12 cellular contexts compared by ENCODE assay signal in the genomic region with DNA sequence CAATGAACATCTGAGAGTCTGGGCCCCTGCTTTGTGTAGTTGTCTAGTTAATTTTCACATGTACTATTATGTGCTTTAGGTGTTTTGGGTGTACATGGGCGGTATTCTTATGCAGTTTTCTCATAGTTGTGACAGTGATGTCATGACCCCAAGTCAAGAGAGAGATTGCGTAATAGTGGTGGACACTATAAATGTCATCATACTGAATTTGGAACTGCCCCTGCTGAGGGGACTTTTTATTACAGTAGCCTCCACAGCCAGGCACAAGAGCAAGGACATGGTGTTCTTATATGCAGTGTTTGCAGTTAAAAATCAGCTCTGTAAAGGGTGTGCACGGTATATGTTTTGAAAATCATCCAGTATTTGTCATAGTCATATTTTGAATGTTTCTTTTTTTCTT. TPM values are rescaled to one million over a fixed set of nuclear protein-coding genes. Genes with fewer than 3 reads are reported as not detected.
A peak's percentile ranks its signal among the peaks of the same experiment; 100 is the strongest.
DNase-seq lines count a peak whose midpoint lies in the region; ATAC-seq, FAIRE-seq and TF ChIP-seq lines count a peak whose summit lies in the region.
"Had no signal": no experiment of that assay in that cellular context is flagged by ENCODE, and none has a peak within 500 bp of the region (broad histone marks: within the 10 kb centered on the region; RNA-seq: fewer than 3 reads in every experiment).

No MANE protein-coding gene starts in this region.

- no peaks in the 10 kb centered on the region for H4K20me1 ChIP-seq in H1 (replicated peaks in 1 of 2; ENCODE audit: control insufficient read depth in 1 of 2, insufficient read depth in 2 of 2, low read length in 2 of 2)

- no peak overlapping the region for H3K18ac ChIP-seq in H1 (ENCODE audit: extremely low read depth, low read length)

- H2BK120ac ChIP-seq in H1 (replicated peaks; ENCODE audit: low read depth, low read length): no peak overlapping the region

- H3K27me3 ChIP-seq in cardiac muscle cell (no peaks in the 10 kb centered on the region), H1 (replicated peaks in 1 of 4; ENCODE audit: control insufficient read depth in 3 of 4, extremely low read depth in 1 of 4, insufficient read depth in 3 of 4, low read length in 3 of 4) (no peaks in the 10 kb centered on the region), aorta (ENCODE audit: control insufficient read depth in 1 of 2, insufficient read depth in 2 of 2, low read length in 1 of 2) (no peaks in the 10 kb centered on the region)
- H3K27me3 ChIP-seq: neural progenitor cell had no signal

- peaks cover 72% of the 10 kb centered on the region for H3K4me1 ChIP-seq in cardiac muscle cell (ENCODE audit: low read depth)
- H3K4me1 ChIP-seq in H1 (replicated peaks in 1 of 4; ENCODE audit: control insufficient read depth in 3 of 4, insufficient read depth in 4 of 4, low read length in 3 of 4): peaks cover 9 to 28% (median 19%) of the 10 kb centered on the region in 4 experiments
- peaks cover 11 to 17% of the 10 kb centered on the region in 2 donors for H3K4me1 ChIP-seq in aorta (ENCODE audit: control insufficient read depth in 1 of 2, insufficient read depth in 2 of 2, low read length in 2 of 2)

- H2AK5ac ChIP-seq in H1 (ENCODE audit: low read depth, low read length): no peak overlapping the region

- H3K23me2 ChIP-seq in H1 (ENCODE audit: low read depth, low read length): no peaks in the 10 kb centered on the region

- H3K36me3 Mint-ChIP-seq in natural killer cell: peaks cover 47% of the 10 kb centered on the region

- peak overlapping the region; percentile 6 to 74 for H3K27ac Mint-ChIP-seq in natural killer cell
- H3K27ac Mint-ChIP-seq: neural progenitor cell had no signal

- no peaks in the 10 kb centered on the region for H3K27me3 Mint-ChIP-seq in natural killer cell (ENCODE audit: low read depth in 2 of 2)

- H3K79me2 ChIP-seq in H1 (ENCODE audit: control insufficient read depth in 1 of 2, insufficient read depth in 2 of 2, low read length in 2 of 2): no peaks in the 10 kb centered on the region

- no peak overlapping the region for H3K4me2 ChIP-seq in H1 (ENCODE audit: insufficient read depth in 1 of 2, low read depth in 2 of 2, low read length in 2 of 2)
- H3K4me2 ChIP-seq: neural progenitor cell had no signal

- no peak overlapping the region for H3K4me3 ChIP-seq in cardiac muscle cell
- H3K4me3 ChIP-seq in H1 (ENCODE audit: extremely low read depth in 1 of 4, insufficient read depth in 2 of 4, low read depth in 3 of 4, low read length in 4 of 4): no peak overlapping the region
- no peak overlapping the region for H3K4me3 ChIP-seq in aorta (ENCODE audit: low read length in 2 of 2)
- H3K4me3 ChIP-seq: neural progenitor cell had no signal

- no peak for TF ChIP-seq CTCF in cardiac muscle cell (IDR thresholded peaks at IDR 0.05; ENCODE audit: low read depth, low read length)
- no peak for TF ChIP-seq CTCF in H1 (IDR thresholded peaks at IDR 0.05; ENCODE audit: control extremely low read depth in 1 of 3, insufficient read depth in 1 of 3, low read depth in 1 of 3, low read length in 3 of 3)
- no peak for TF ChIP-seq CTCF in natural killer cell (IDR thresholded peaks at IDR 0.05)

- peaks cover 51 to 59% of the 10 kb centered on the region in 2 donors for H3K4me1 Mint-ChIP-seq in natural killer cell

- H2BK5ac ChIP-seq in H1 (ENCODE audit: low read depth, low read length): no peak overlapping the region

- no peak overlapping the region for H2BK12ac ChIP-seq in H1 (ENCODE audit: low read depth, low read length)

- no peak for TF ChIP-seq EP300 in H1 (IDR thresholded peaks at IDR 0.05; ENCODE audit: borderline replicate concordance in 1 of 2, low read depth in 2 of 2, low read length in 2 of 2)

- CTCF ChIA-PET in H1 (lab: Charles Lee; ENCODE audit: partially characterized antibody): interaction anchor here (0.6 to 23.0 kb wide), 9 partner anchors 9 to 206 kb away, joined by 3 to 297 read pairs (median 5); no protein-coding TSS in a partner anchor

- no peak for TF ChIP-seq POLR2A in H1 (IDR thresholded peaks at IDR 0.05; ENCODE audit: control extremely low read depth in 1 of 2, low read depth in 2 of 2, low read length in 2 of 2)

- intact Hi-C loops in cardiac septum (cut with DNase I) (loop anchor here (2.0 kb wide), 1 partner anchor 29 kb away; a partner anchor contains a TSS), natural killer cell (cut with micrococcal nuclease) (no loop called here), aorta (cut with DNase I) (no loop called here)

- no peak for TF ChIP-seq RAD21 in H1 (IDR thresholded peaks at IDR 0.05 in 1 of 2, conservative IDR thresholded peaks at IDR 0.05 in 1 of 2; ENCODE audit: low read depth in 2 of 2, low read length in 2 of 2)

- H3K79me1 ChIP-seq in H1 (ENCODE audit: low read depth, low read length): no peaks in the 10 kb centered on the region

- no peak overlapping the region for H3K14ac ChIP-seq in H1 (ENCODE audit: insufficient read length)

- H3K36me3 ChIP-seq in cardiac muscle cell (no peaks in the 10 kb centered on the region), H1 (ENCODE audit: control insufficient read depth in 2 of 4, insufficient read depth in 4 of 4, low read length in 3 of 4) (no peaks in the 10 kb centered on the region), aorta (ENCODE audit: control insufficient read depth in 1 of 2, insufficient read depth in 2 of 2, low read length in 1 of 2) (peaks cover 0 to 6% of the 10 kb centered on the region in 2 donors)
- H3K36me3 ChIP-seq: neural progenitor cell had no signal

- H4K8ac ChIP-seq in H1 (ENCODE audit: extremely low read depth, insufficient read depth, low read length): no peak overlapping the region

- H3K23ac ChIP-seq in H1 (ENCODE audit: insufficient read length): no peak overlapping the region

- H2AFZ ChIP-seq in H1 (ENCODE audit: low read length): no peak overlapping the region
- H2AFZ ChIP-seq: neural progenitor cell had no signal

- no peak overlapping the region for H4K5ac ChIP-seq in H1 (ENCODE audit: insufficient read length, low read depth, low read length)

- no peak overlapping the region for H3K4me3 Mint-ChIP-seq in natural killer cell
- H3K4me3 Mint-ChIP-seq: neural progenitor cell had no signal

- no peak for FAIRE-seq in H1 (lab: Jason Lieb, UNC)
- FAIRE-seq: endometrium had no signal

- H3K27ac ChIP-seq in cardiac muscle cell (peak overlapping the region; percentile 75), H1 (ENCODE audit: low read depth, low read length) (no peak overlapping the region), aorta (ENCODE audit: low read depth in 1 of 2, low read length in 2 of 2) (peak overlapping the region; percentile 20 to 75)
- H3K27ac ChIP-seq: neural progenitor cell had no signal

- ATAC-seq in natural killer cell: peak in 1 of 3 donors; percentile 17
- no peak for ATAC-seq in aorta (ENCODE audit: low FRiP score)

- no peaks in the 10 kb centered on the region for H3K9me3 Mint-ChIP-seq in natural killer cell
- H3K9me3 Mint-ChIP-seq: neural progenitor cell had no signal

- POLR2A ChIA-PET in H1 (lab: Charles Lee; ENCODE audit: partially characterized antibody): no interaction called here

- H2BK15ac ChIP-seq in H1 (ENCODE audit: low read length): no peak overlapping the region

- H2BK20ac ChIP-seq in H1 (ENCODE audit: low read length): no peak overlapping the region

- DNase-seq in cardiac muscle cell (ENCODE audit: low read depth in 1 of 2, low spot score in 1 of 2) (no peak), cardiac septum (ENCODE audit: low spot score) (no peak), H1 (ENCODE audit: low read depth in 1 of 2, low spot score in 2 of 2) (no peak), natural killer cell (no peak), aorta (no peak), T-helper 9 cell (no peak), GM03348 (ENCODE audit: low spot score) (no peak)
- DNase-seq in activated naive CD4-positive, alpha-beta T cell treated with anti-CD3 and anti-CD28 coated beads, Interleukin-2, amount 50 U/mL, for 16 hours: no peak
- DNase-seq: activated CD4-positive, alpha-beta T cell treated with anti-CD3 and anti-CD28 coated beads for 1 hour; stimulated activated CD4-positive, alpha-beta T cell treated with anti-CD3 and anti-CD28 coated beads, Interleukin-12 subunit alpha, Interleukin-12 subunit beta, amount 100 ng/mL, for 4 hours had no signal

- no peak overlapping the region for H3K9ac ChIP-seq in H1 (replicated peaks in 1 of 4; ENCODE audit: extremely low read depth in 1 of 4, low read depth in 3 of 4, low read length in 3 of 4)
- H3K9ac ChIP-seq: neural progenitor cell had no signal

- WGBS in H1 (ENCODE audit: extremely low coverage in 1 of 2, insufficient coverage in 1 of 2, insufficient read length in 1 of 2, insufficient replicate concordance in 2 of 2, low coverage in 1 of 2, low lambda C conversion rate in 2 of 2, missing lambda C conversion rate in 1 of 2), 2 experiments: 91% methylated on average over 3 of the region's 3 CpGs; no CpG with 5 or more reads in 1 of the 2 experiments
- WGBS in aorta, 2 donors: 61 to 67% methylated on average over 3 of the region's 3 CpGs

- H3K56ac ChIP-seq in H1 (replicated peaks; ENCODE audit: insufficient read length, low read depth, low read length): no peak overlapping the region

- H3K9me3 ChIP-seq in cardiac muscle cell (ENCODE audit: low read depth) (no peaks in the 10 kb centered on the region), H1 (ENCODE audit: insufficient read depth in 2 of 2, low read depth in 1 of 2, low read length in 1 of 2) (no peaks in the 10 kb centered on the region), aorta (ENCODE audit: control insufficient read depth, low read length) (no peaks in the 10 kb centered on the region)

- no peak overlapping the region for H4K91ac ChIP-seq in H1 (replicated peaks; ENCODE audit: insufficient read length, low read length)

- H3K4ac ChIP-seq in H1 (replicated peaks; ENCODE audit: insufficient read length, low read depth, low read length): no peak overlapping the region

RNA-seq across cellular contexts. Expression of a gene that starts 29.5 kb away (rescaled TPM):
- total RNA-seq in cardiac muscle cell (43.0 and 44.8 TPM in 2 replicates), cardiac septum (185 TPM), natural killer cell (100 to 1,000 TPM; 187 to 236 (median 191) TPM), aorta (100 to 1,000 TPM; 135 to 221 TPM)
- polyA plus RNA-seq in cardiac muscle cell (25.5 and 28.4 TPM in 2 replicates), H1 (2011; rRNA removed) (9.1 and 9.7 TPM in 2 replicates), aorta (10 to 100 TPM in 1 of 2 donors, 1 to 10 TPM in 1; 9.1 to 29.9 TPM)
- 23.7 and 27.6 TPM in 2 replicates for total RNA-seq in H1 (2021; fragmentation: NEBNext Ultra II Directional; extraction: Animal tissue kit (Norgen Biotek cat#: 25700))
- polyA plus RNA-seq in H1 (2011; cell fraction: cytosol; rRNA removed): 11.2 TPM
- polyA plus RNA-seq in H1 (2011; cell fraction: nucleus; rRNA removed): 16.6 TPM
- polyA plus RNA-seq in H1 (2012, experiment 1 of 2): 9.4 to 15.8 TPM (median 15.5 TPM) in 4 replicates
- polyA plus RNA-seq in H1 (2012, experiment 2 of 2): 1.7 TPM
- 13.6 TPM for polyA plus RNA-seq in H1 (2013, experiment 1 of 2)
- 16.3 TPM for polyA plus RNA-seq in H1 (2013, experiment 2 of 2)
- 78.4 and 110 TPM in 2 replicates for polyA minus RNA-seq in H1 (2011; rRNA and poly(A)+ RNA removed)
- 11.8 TPM for polyA minus RNA-seq in H1 (2011; cell fraction: cytosol; rRNA and poly(A)+ RNA removed)
- 26.8 TPM for polyA minus RNA-seq in H1 (2011; cell fraction: nucleus; rRNA and poly(A)+ RNA removed)
